In genomic region chr6:29633532-29633901, GRCh38 we compare ENCODE assay signal across 8 cellular contexts. TPM values are rescaled to one million over a fixed set of nuclear protein-coding genes. Genes with fewer than 3 reads are reported as not detected.
A peak's percentile ranks its signal among the peaks of the same experiment; 100 is the strongest.
DNase-seq lines count a peak whose midpoint lies in the region; ATAC-seq and TF ChIP-seq lines count a peak whose summit lies in the region.

No MANE protein-coding gene starts in this region.

- H3K27ac Mint-ChIP-seq in IgD-negative memory B cell = peak overlapping the region; percentile 25 to 96 (median 86)
- H3K27ac Mint-ChIP-seq in brain = peak overlapping the region; percentile 95 to 98 (median 98)

- H3K9me3 Mint-ChIP-seq in IgD-negative memory B cell = no peaks in the 10 kb centered on the region
- H3K9me3 Mint-ChIP-seq in brain = no peaks in the 10 kb centered on the region

- H3K27me3 Mint-ChIP-seq in IgD-negative memory B cell (peaks cover 1% of the 10 kb centered on the region), brain (peaks cover 24% of the 10 kb centered on the region)

- no peaks in the 10 kb centered on the region for H3K9me3 ChIP-seq in BLaER1 treated with 17β-estradiol and CSF1 and Interleukin-3, amounts not matched to agents 10 nM and 100 nM (replicated peaks in 1 of 11)
- H3K9me3 ChIP-seq in left lung = no peaks in the 10 kb centered on the region
- H3K9me3 ChIP-seq in thoracic aorta = no peaks in the 10 kb centered on the region

- no peaks in the 10 kb centered on the region for H3K36me3 ChIP-seq in BLaER1 treated with 17β-estradiol and CSF1 and Interleukin-3, amounts not matched to agents 10 nM and 100 nM
- H3K36me3 ChIP-seq in left lung = no peaks in the 10 kb centered on the region
- no peaks in the 10 kb centered on the region for H3K36me3 ChIP-seq in thoracic aorta

- peak overlapping the region in 10 of 11 experiments; percentile 45 to 74 (median 60); a peak in 17 of 22 replicates for H3K27ac ChIP-seq in BLaER1 treated with 17β-estradiol and CSF1 and Interleukin-3, amounts not matched to agents 10 nM and 100 nM
- H3K27ac ChIP-seq in left lung (peak overlapping the region in 1 of 2 donors; percentile 6), thoracic aorta (peak overlapping the region; percentile 79 to 84)

- intact Hi-C loops in left lung (cut with DNase I) = no loop called here

- peak overlapping the region; percentile 68 to 84 (median 77) for H3K9ac ChIP-seq in BLaER1 treated with 17β-estradiol and CSF1 and Interleukin-3, amounts not matched to agents 10 nM and 100 nM

- TF ChIP-seq CTCF in brain (conservative IDR thresholded peaks at IDR 0.05) = no peak
- TF ChIP-seq CTCF in left lung (IDR thresholded peaks at IDR 0.05) = no peak
- TF ChIP-seq CTCF in thoracic aorta (IDR thresholded peaks at IDR 0.05) = no peak

- H3K36me3 Mint-ChIP-seq in IgD-negative memory B cell = peaks cover 1% of the 10 kb centered on the region
- no peaks in the 10 kb centered on the region for H3K36me3 Mint-ChIP-seq in brain

- DNase-seq in left lung = no peak
- no peak for DNase-seq in thoracic aorta (ENCODE audit: low spot score)
- DNase-seq in mucosa of gallbladder (ENCODE audit: low spot score) = no peak

- ATAC-seq in left lung (peak; percentile 4), thoracic aorta (ENCODE audit: insufficient number of reproducible peaks, low FRiP score, low read depth) (no peak), HG02759 (IDR thresholded peaks at IDR 0.05; ENCODE audit: unreplicated experiment) (no peak), GM19351 (IDR thresholded peaks at IDR 0.05; ENCODE audit: unreplicated experiment) (no peak)

- H3K4me2 ChIP-seq in BLaER1 treated with 17β-estradiol and CSF1 and Interleukin-3, amounts not matched to agents 10 nM and 100 nM = peak overlapping the region; percentile 93 to 100 (median 98)

- H3K27me3 ChIP-seq in BLaER1 treated with 17β-estradiol and CSF1 and Interleukin-3, amounts not matched to agents 10 nM and 100 nM = no peaks in the 10 kb centered on the region
- H3K27me3 ChIP-seq in left lung = peaks cover 0 to 20% of the 10 kb centered on the region in 2 donors
- no peaks in the 10 kb centered on the region for H3K27me3 ChIP-seq in thoracic aorta (replicated peaks; ENCODE audit: insufficient read depth)

- H3K4me1 ChIP-seq in BLaER1 treated with 17β-estradiol and CSF1 and Interleukin-3, amounts not matched to agents 10 nM and 100 nM = peaks cover 49 to 66% (median 54%) of the 10 kb centered on the region in 10 experiments
- H3K4me1 ChIP-seq in left lung (peaks cover 6 to 31% of the 10 kb centered on the region in 2 donors), thoracic aorta (ENCODE audit: control insufficient read depth in 1 of 2, low read depth in 2 of 2) (peaks cover 9 to 41% of the 10 kb centered on the region in 2 donors)

- H3K4me3 ChIP-seq in BLaER1 treated with 17β-estradiol and CSF1 and Interleukin-3, amounts not matched to agents 10 nM and 100 nM = peak overlapping the region; percentile 65 to 80 (median 73)
- H3K4me3 ChIP-seq in left lung (peak overlapping the region; percentile 64 to 72), thoracic aorta (peak overlapping the region; percentile 98)

- H4K20me1 ChIP-seq in BLaER1 treated with 17β-estradiol and CSF1 and Interleukin-3, amounts not matched to agents 10 nM and 100 nM = peaks cover 0 to 32% (median 19%) of the 10 kb centered on the region in 11 experiments; a peak in 13 of 22 replicates

- peak overlapping the region; percentile 89 to 96 (median 94) for H3K4me3 Mint-ChIP-seq in IgD-negative memory B cell
- peak overlapping the region; percentile 91 to 94 (median 93) for H3K4me3 Mint-ChIP-seq in brain

- peaks cover 30 to 44% (median 35%) of the 10 kb centered on the region in 3 donors for H3K4me1 Mint-ChIP-seq in IgD-negative memory B cell
- peaks cover 52% of the 10 kb centered on the region for H3K4me1 Mint-ChIP-seq in brain

RNA-seq across cellular contexts. Expression of gene GABBR1, which starts 0.5 kb away (rescaled TPM):
- polyA plus RNA-seq in IgD-negative memory B cell (6.8 TPM), brain (ENCODE audit: insufficient read depth, low read depth, low replicate concordance) (88.6 TPM)
- total RNA-seq in left lung (10 to 100 TPM; 25.0 to 32.0 TPM), thoracic aorta (100 to 1,000 TPM in 1 of 2 donors, 10 to 100 TPM in 1; 63.2 to 112 TPM), mucosa of gallbladder (52.4 TPM)

RNA-seq across cellular contexts. Expression of gene MOG, which starts 23.4 kb away (rescaled TPM):
- polyA plus RNA-seq in IgD-negative memory B cell = not detected
- polyA plus RNA-seq in brain (ENCODE audit: insufficient read depth, low read depth, low replicate concordance) = 87.3 TPM
- total RNA-seq in left lung = not detected
- not detected for total RNA-seq in thoracic aorta
- not detected for total RNA-seq in mucosa of gallbladder

RNA-seq across cellular contexts. Expression of gene ZFP57, which starts 47.4 kb away (rescaled TPM):
- polyA plus RNA-seq in IgD-negative memory B cell (1.3 TPM), brain (ENCODE audit: insufficient read depth, low read depth, low replicate concordance) (0.17 TPM)
- total RNA-seq in left lung (not detected), thoracic aorta (1 to 10 TPM in 1 of 2 donors, not detected in 1; 3.2 TPM), mucosa of gallbladder (0.12 TPM)

RNA-seq across cellular contexts. Expression of gene OR2H2, which starts 48.6 kb away (rescaled TPM):
- polyA plus RNA-seq in IgD-negative memory B cell = not detected
- not detected for polyA plus RNA-seq in brain (ENCODE audit: insufficient read depth, low read depth, low replicate concordance)
- total RNA-seq in left lung = not detected
- not detected for total RNA-seq in thoracic aorta
- not detected for total RNA-seq in mucosa of gallbladder
